In the genomic region with DNA sequence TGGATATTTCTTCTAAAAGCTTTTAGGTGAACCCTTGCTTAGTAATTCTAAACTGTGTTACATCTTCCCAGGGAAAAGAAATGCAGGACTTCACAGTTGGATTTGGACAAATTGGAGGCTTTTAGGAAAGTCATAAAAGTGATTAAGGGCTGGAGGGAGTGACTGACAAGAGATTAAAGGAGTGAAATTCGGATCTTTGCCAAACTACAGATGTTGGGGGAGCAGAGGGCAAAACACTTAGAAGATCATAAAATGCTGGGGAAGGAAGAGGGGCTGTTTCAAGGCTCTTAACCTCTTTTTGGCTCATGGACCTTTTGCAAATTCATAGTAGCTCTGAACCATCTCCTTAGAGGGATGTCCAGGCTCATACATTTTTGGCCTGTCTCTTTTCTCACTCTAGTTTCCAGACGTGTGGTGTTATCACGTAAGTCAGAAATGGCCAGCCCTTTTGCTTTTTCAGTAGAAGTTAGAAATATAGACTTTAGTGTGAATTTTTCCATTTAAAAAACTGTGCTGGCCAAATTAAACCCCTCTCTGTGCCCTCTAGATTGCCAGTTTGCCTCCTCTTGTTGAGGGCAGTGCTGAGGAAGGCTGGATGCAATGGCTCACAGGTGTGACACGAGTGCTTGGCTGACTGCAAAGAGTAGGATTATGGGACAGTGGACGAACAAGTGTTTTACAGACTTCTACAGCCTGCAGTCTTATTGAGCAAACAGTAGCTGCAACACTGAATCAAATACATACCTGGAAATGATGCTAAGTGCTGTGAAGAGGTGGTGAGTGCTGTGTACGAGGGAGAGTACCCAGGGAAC, we compare ENCODE assay signal across 23 cellular contexts.
"Had no signal": no experiment of that assay in that cellular context is flagged by ENCODE, and none has a peak within 500 bp of the region (broad histone marks: within the 10 kb centered on the region; RNA-seq: fewer than 3 reads in every experiment).

No MANE protein-coding gene starts in this region.

- H3K4me1 Mint-ChIP-seq: immature natural killer cell had no signal

- H3K4me3 Mint-ChIP-seq: dendritic cell treated with granulocyte-macrophage colony-stimulating factor and Interleukin-4, amounts not matched to agents 40 ng/mL and 50 ng/mL, for 4 days; effector memory CD8-positive, alpha-beta T cell; immature natural killer cell; naive thymus-derived CD8-positive, alpha-beta T cell; stimulated activated memory B cell treated with anti-CD40 and anti-IgM and Interleukin-4, amounts not matched to agents 10 μg/mL and 1 μg/mL and 100 μg/mL, for 72 hours; stimulated activated naive CD8-positive, alpha-beta T cell treated with anti-CD3 and anti-CD28 coated beads, Interleukin-15, Interleukin-2, amounts not matched to agents 100 ng/mL and 50 ng/mL, for 24 hours had no signal

- H3K36me3 Mint-ChIP-seq: immature natural killer cell; naive thymus-derived CD8-positive, alpha-beta T cell had no signal

- DNase-seq: effector memory CD8-positive, alpha-beta T cell; esophagus squamous epithelium; foreskin fibroblast; glutamatergic neuron; immature natural killer cell; left cardiac atrium; mesendoderm; naive thymus-derived CD8-positive, alpha-beta T cell; occipital lobe; psoas muscle; retina; spleen; stimulated activated CD4-positive, alpha-beta T cell treated with anti-CD3 and anti-CD28 coated beads, Interleukin-15, amount 100 ng/mL, for 24 hours; stimulated activated CD4-positive, alpha-beta T cell treated with anti-CD3 and anti-CD28 coated beads, Interleukin-1b, Interleukin-23, amount 100 ng/mL, for 48 hours; stimulated activated CD4-positive, alpha-beta T cell treated with anti-CD3 and anti-CD28 coated beads, Interleukin-4, amount 100 ng/mL, for 24 hours; tibial artery; upper lobe of left lung had no signal

- H3K4me3 ChIP-seq: esophagus squamous epithelium, gastroesophageal sphincter, psoas muscle, spleen, tibial artery, upper lobe of left lung, vagina had no signal

- H3K27ac Mint-ChIP-seq: dendritic cell treated with granulocyte-macrophage colony-stimulating factor and Interleukin-4, amounts not matched to agents 40 ng/mL and 50 ng/mL, for 4 days; effector memory CD8-positive, alpha-beta T cell; immature natural killer cell; naive thymus-derived CD8-positive, alpha-beta T cell; stimulated activated memory B cell treated with anti-CD40 and anti-IgM and Interleukin-4, amounts not matched to agents 10 μg/mL and 1 μg/mL and 100 μg/mL, for 72 hours; stimulated activated naive CD8-positive, alpha-beta T cell treated with anti-CD3 and anti-CD28 coated beads, Interleukin-15, Interleukin-2, amounts not matched to agents 100 ng/mL and 50 ng/mL, for 24 hours had no signal

- H3K9me3 ChIP-seq: esophagus squamous epithelium, gastroesophageal sphincter, psoas muscle, spleen, tibial artery, upper lobe of left lung, vagina had no signal

- H3K9me3 Mint-ChIP-seq: dendritic cell treated with granulocyte-macrophage colony-stimulating factor and Interleukin-4, amounts not matched to agents 40 ng/mL and 50 ng/mL, for 4 days; effector memory CD8-positive, alpha-beta T cell; naive thymus-derived CD8-positive, alpha-beta T cell; stimulated activated memory B cell treated with anti-CD40 and anti-IgM and Interleukin-4, amounts not matched to agents 10 μg/mL and 1 μg/mL and 100 μg/mL, for 72 hours; stimulated activated naive CD8-positive, alpha-beta T cell treated with anti-CD3 and anti-CD28 coated beads, Interleukin-15, Interleukin-2, amounts not matched to agents 100 ng/mL and 50 ng/mL, for 24 hours had no signal

- H3K36me3 ChIP-seq: esophagus squamous epithelium, gastroesophageal sphincter, spleen, tibial artery, upper lobe of left lung, vagina had no signal

- ATAC-seq: effector memory CD8-positive, alpha-beta T cell; gastroesophageal sphincter; left cardiac atrium; naive thymus-derived CD8-positive, alpha-beta T cell; psoas muscle; sciatic nerve; stimulated activated memory B cell treated with anti-CD40 and anti-IgM and Interleukin-4, amounts not matched to agents 10 μg/mL and 1 μg/mL and 100 μg/mL, for 72 hours had no signal

- H3K4me1 ChIP-seq: esophagus squamous epithelium, gastroesophageal sphincter, psoas muscle, tibial artery, upper lobe of left lung, vagina had no signal
